20 cellular contexts compared by ENCODE assay signal in the genomic region with DNA sequence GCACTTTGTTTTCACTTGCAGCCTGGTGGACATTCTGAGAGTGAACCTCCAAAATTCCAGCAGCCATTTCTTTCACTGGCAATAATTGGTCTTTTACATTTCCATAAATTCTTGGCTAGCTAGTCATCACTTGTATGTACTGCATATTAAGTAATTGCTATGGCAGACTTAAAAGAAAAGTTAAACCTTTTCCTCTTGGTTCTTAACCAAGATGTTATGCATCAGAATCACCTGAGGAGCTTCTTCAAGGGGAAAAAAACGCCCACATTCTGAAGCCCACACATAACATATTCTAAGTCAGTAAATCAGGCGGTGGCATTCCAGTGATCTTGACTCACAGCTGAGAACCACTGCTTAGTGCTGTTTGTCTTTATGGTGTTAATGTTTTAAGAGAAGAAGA. TPM values are rescaled to one million over a fixed set of nuclear protein-coding genes. Genes with fewer than 3 reads are reported as not detected.
DNase-seq lines count a peak whose midpoint lies in the region; ATAC-seq and TF ChIP-seq lines count a peak whose summit lies in the region.
"Had no signal": no experiment of that assay in that cellular context is flagged by ENCODE, and none has a peak within 500 bp of the region (broad histone marks: within the 10 kb centered on the region; RNA-seq: fewer than 3 reads in every experiment).

No MANE protein-coding gene starts in this region.

- H3K36me3 Mint-ChIP-seq in HFFc6 (ENCODE audit: low read depth) = peaks cover 35% of the 10 kb centered on the region
- peaks cover 14 to 57% (median 42%) of the 10 kb centered on the region in 5 donors for H3K36me3 Mint-ChIP-seq in naive thymus-derived CD4-positive, alpha-beta T cell

- H3K9me3 ChIP-seq in naive thymus-derived CD4-positive, alpha-beta T cell (ENCODE audit: control insufficient read depth in 2 of 3, low read length in 3 of 3) = no peaks in the 10 kb centered on the region
- no peaks in the 10 kb centered on the region for H3K9me3 ChIP-seq in BE2C
- H3K9me3 ChIP-seq: gastroesophageal sphincter, right lobe of liver, thoracic aorta had no signal

- no peak overlapping the region for H3K4me3 Mint-ChIP-seq in HFFc6
- H3K4me3 Mint-ChIP-seq in naive thymus-derived CD4-positive, alpha-beta T cell = no peak overlapping the region
- H3K4me3 Mint-ChIP-seq: activated CD8-positive, alpha-beta memory T cell treated with anti-CD3 and anti-CD28 coated beads, Interleukin-2, amount 10 ng/mL, durations not matched to agents 7 days and 5 days; effector memory CD8-positive, alpha-beta T cell; H9; neural progenitor cell; T-helper 17 cell had no signal

- no peak overlapping the region for H3K27ac Mint-ChIP-seq in HFFc6
- no peak overlapping the region for H3K27ac Mint-ChIP-seq in naive thymus-derived CD4-positive, alpha-beta T cell
- H3K27ac Mint-ChIP-seq: activated CD8-positive, alpha-beta memory T cell treated with anti-CD3 and anti-CD28 coated beads, Interleukin-2, amount 10 ng/mL, durations not matched to agents 7 days and 5 days; H9; neural progenitor cell; T-helper 17 cell had no signal

- ATAC-seq in naive thymus-derived CD4-positive, alpha-beta T cell = no peak
- ATAC-seq in GM21447 (IDR thresholded peaks at IDR 0.05; ENCODE audit: unreplicated experiment) (no peak), GM18858 (IDR thresholded peaks at IDR 0.05; ENCODE audit: unreplicated experiment) (no peak)
- ATAC-seq: activated CD8-positive, alpha-beta memory T cell treated with anti-CD3 and anti-CD28 coated beads, Interleukin-2, amount 10 ng/mL, durations not matched to agents 7 days and 5 days; effector memory CD8-positive, alpha-beta T cell; gastroesophageal sphincter; right lobe of liver; T-helper 17 cell had no signal

- no peak overlapping the region for H3K27ac ChIP-seq in naive thymus-derived CD4-positive, alpha-beta T cell (ENCODE audit: low read depth, low read length)
- H3K27ac ChIP-seq: gastroesophageal sphincter, neural progenitor cell, right lobe of liver, thoracic aorta had no signal

- H3K27me3 Mint-ChIP-seq in HFFc6 (ENCODE audit: insufficient read depth) = no peaks in the 10 kb centered on the region; the same call in 1 of the 2 replicates
- H3K27me3 Mint-ChIP-seq in naive thymus-derived CD4-positive, alpha-beta T cell = no peaks in the 10 kb centered on the region
- H3K27me3 Mint-ChIP-seq: activated CD8-positive, alpha-beta memory T cell treated with anti-CD3 and anti-CD28 coated beads, Interleukin-2, amount 10 ng/mL, durations not matched to agents 7 days and 5 days; effector memory CD8-positive, alpha-beta T cell; T-helper 17 cell had no signal

- CTCF ChIA-PET in naive thymus-derived CD4-positive, alpha-beta T cell (lab: Charles Lee) = no interaction called here

- intact Hi-C loops in naive thymus-derived CD4-positive, alpha-beta T cell (cut with micrococcal nuclease) = loop anchor here in 1 of 2 donors (2.0 to 5.0 kb wide), 2 partner anchors 14 to 40 kb away; a partner anchor contains a TSS

- no peaks in the 10 kb centered on the region for H3K4me1 ChIP-seq in naive thymus-derived CD4-positive, alpha-beta T cell (ENCODE audit: control insufficient read depth in 2 of 2, insufficient read depth in 2 of 2, low read length in 2 of 2)
- no peaks in the 10 kb centered on the region for H3K4me1 ChIP-seq in BE2C
- H3K4me1 ChIP-seq: gastroesophageal sphincter, neural progenitor cell had no signal

- H3K9me3 Mint-ChIP-seq in HFFc6 = no peaks in the 10 kb centered on the region
- H3K9me3 Mint-ChIP-seq in naive thymus-derived CD4-positive, alpha-beta T cell = no peaks in the 10 kb centered on the region
- H3K9me3 Mint-ChIP-seq: effector memory CD8-positive, alpha-beta T cell; H9; neural progenitor cell had no signal

- TF ChIP-seq CTCF in HFFc6 (IDR thresholded peaks at IDR 0.05) (no peak), astrocyte of the spinal cord (IDR thresholded peaks at IDR 0.05; ENCODE audit: low read depth, low read length) (no peak), BE2C (IDR thresholded peaks at IDR 0.05; ENCODE audit: low read depth, low read length) (no peak)

- in situ Hi-C loops in astrocyte of the spinal cord (cut with HindIII; ENCODE audit: low sequenced_read_pairs) = no loop called here

- no peaks in the 10 kb centered on the region for H3K27me3 ChIP-seq in naive thymus-derived CD4-positive, alpha-beta T cell (ENCODE audit: control insufficient read depth in 2 of 2, insufficient read depth in 2 of 2, low read length in 2 of 2)
- H3K27me3 ChIP-seq in BE2C = no peaks in the 10 kb centered on the region
- H3K27me3 ChIP-seq: gastroesophageal sphincter, neural progenitor cell, right lobe of liver had no signal

- DNase-seq in AG20443 (ENCODE audit: low spot score) (peak; percentile 7), HFFc6 (peak; percentile 54), astrocyte of the spinal cord (ENCODE audit: low read depth, low spot score) (peak; percentile 26), iPS DF 19.7 (ENCODE audit: low read depth, low spot score) (peak; percentile 3), BE2C (no peak)
- no peak for DNase-seq in naive thymus-derived CD4-positive, alpha-beta T cell
- DNase-seq: activated CD4-positive, CD25-positive, alpha-beta regulatory T cell; activated CD8-positive, alpha-beta memory T cell treated with anti-CD3 and anti-CD28 coated beads, Interleukin-2, amount 10 ng/mL, durations not matched to agents 7 days and 5 days; central memory CD4-positive, alpha-beta T cell; DMS79; effector memory CD8-positive, alpha-beta T cell; H9; right lobe of liver; stimulated activated CD4-positive, alpha-beta T cell treated with anti-CD3 and anti-CD28 coated beads, Interleukin-2, amount 100 ng/mL, for 24 hours; T-helper 17 cell had no signal

- H3K4me1 Mint-ChIP-seq in HFFc6 (ENCODE audit: low read depth) = peaks cover 28% of the 10 kb centered on the region
- H3K4me1 Mint-ChIP-seq in naive thymus-derived CD4-positive, alpha-beta T cell = no peaks in the 10 kb centered on the region
- H3K4me1 Mint-ChIP-seq: activated CD8-positive, alpha-beta memory T cell treated with anti-CD3 and anti-CD28 coated beads, Interleukin-2, amount 10 ng/mL, durations not matched to agents 7 days and 5 days; H9 had no signal

- POLR2A ChIA-PET in naive thymus-derived CD4-positive, alpha-beta T cell (lab: Charles Lee) = no interaction called here

- H3K4me3 ChIP-seq in astrocyte of the spinal cord (ENCODE audit: low read depth, low read length) (no peak overlapping the region), BE2C (ENCODE audit: low read depth, low read length) (no peak overlapping the region)
- no peak overlapping the region for H3K4me3 ChIP-seq in naive thymus-derived CD4-positive, alpha-beta T cell (ENCODE audit: low read length)
- H3K4me3 ChIP-seq: gastroesophageal sphincter, neural progenitor cell, right lobe of liver, thoracic aorta had no signal

- H3K36me3 ChIP-seq in naive thymus-derived CD4-positive, alpha-beta T cell (ENCODE audit: control insufficient read depth in 2 of 3, insufficient read depth in 3 of 3, low read length in 3 of 3) = peaks cover under 1 to 80% (median 14%) of the 10 kb centered on the region in 3 experiments
- peaks cover 23% of the 10 kb centered on the region for H3K36me3 ChIP-seq in BE2C

RNA-seq across cellular contexts. Expression of a gene that starts 37.0 kb away (rescaled TPM):
- 10 to 100 TPM; 18.7 to 20.1 (median 19.6) TPM for total RNA-seq in HFFc6 (2021; fragmentation: NEBNext Ultra II Directional; extraction: Animal tissue kit (Norgen Biotek cat#: 25700))
- 10 to 100 TPM; 25.2 to 40.6 (median 36.2) TPM for total RNA-seq in naive thymus-derived CD4-positive, alpha-beta T cell
- polyA plus RNA-seq in naive thymus-derived CD4-positive, alpha-beta T cell = 10 to 100 TPM; 21.3 to 32.2 TPM
- polyA plus RNA-seq in BE2C (2012; ENCODE audit: insufficient read depth, insufficient read length, low read depth) = 20.1 TPM

RNA-seq across cellular contexts. Expression of a gene that starts 37.8 kb away (rescaled TPM):
- 10 to 100 TPM; 11.6 to 13.5 (median 12.3) TPM for total RNA-seq in HFFc6 (2021; fragmentation: NEBNext Ultra II Directional; extraction: Animal tissue kit (Norgen Biotek cat#: 25700))
- 1 to 10 TPM in 2 of 5 experiments, under 1 TPM in 3; 0.19 to 4.7 (median 0.51) TPM for total RNA-seq in naive thymus-derived CD4-positive, alpha-beta T cell
- polyA plus RNA-seq in naive thymus-derived CD4-positive, alpha-beta T cell = 1 to 10 TPM in 1 of 2 donors, under 1 TPM in 1; 0.24 to 1.2 TPM
- polyA plus RNA-seq in BE2C (2012; ENCODE audit: insufficient read depth, insufficient read length, low read depth) = 52.1 TPM

Comparison
In these comparisons a context has a peak if more than half of its experiments do, and no peak if none do; other contexts are left out.
1. DNase-seq: peak in AG20443 (single experiment), HFFc6 (single experiment), astrocyte of the spinal cord (single experiment) and iPS DF 19.7 (single experiment); none in naive thymus-derived CD4-positive, alpha-beta T cell (0 of 9) and BE2C (single experiment).